In the genomic region with DNA sequence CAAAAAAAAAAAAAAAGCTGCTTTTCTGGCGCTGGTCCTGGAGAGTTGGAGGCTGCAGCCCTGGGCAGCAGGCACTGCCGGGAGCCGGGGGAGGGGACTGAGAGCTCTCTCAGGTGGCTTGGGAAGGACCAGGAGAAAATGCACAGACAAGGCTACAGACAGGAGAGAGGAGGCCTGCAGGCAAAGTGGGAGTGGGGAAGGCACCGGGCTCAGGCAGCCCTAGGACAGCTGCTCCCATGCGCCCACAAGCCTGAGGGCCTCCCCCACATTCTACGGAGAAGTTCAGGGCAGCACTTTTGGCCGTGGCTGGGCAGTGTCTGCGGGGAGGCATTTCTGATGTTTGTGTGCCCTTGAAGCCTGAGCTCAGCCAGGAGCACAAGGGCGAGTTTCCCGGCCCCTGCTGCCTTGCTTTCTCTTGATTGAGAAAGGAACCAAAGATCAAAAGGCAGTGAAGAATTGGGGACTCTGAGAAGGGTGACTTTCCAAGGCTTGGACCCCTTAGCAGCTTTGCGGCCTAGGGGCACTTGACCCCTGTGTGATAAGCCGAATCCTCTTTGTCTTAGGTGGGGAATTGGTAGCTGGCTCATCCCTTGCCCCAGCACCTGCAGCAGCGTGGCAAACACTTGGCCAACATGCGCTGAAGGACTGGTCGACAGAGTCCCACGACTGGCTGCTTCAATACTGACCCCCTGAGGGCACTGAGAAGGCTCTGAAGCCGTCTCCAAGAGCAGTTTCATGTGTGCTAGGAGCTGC, we compare ENCODE assay signal across 11 cellular contexts. TPM values are rescaled to one million over a fixed set of nuclear protein-coding genes. Genes with fewer than 3 reads are reported as not detected.
A peak's percentile ranks its signal among the peaks of the same experiment; 100 is the strongest.
DNase-seq lines count a peak whose midpoint lies in the region; ATAC-seq, FAIRE-seq and TF ChIP-seq lines count a peak whose summit lies in the region.
"Had no signal": no experiment of that assay in that cellular context is flagged by ENCODE, and none has a peak within 500 bp of the region (broad histone marks: within the 10 kb centered on the region; RNA-seq: fewer than 3 reads in every experiment).

No MANE protein-coding gene starts in this region.

- no peaks in the 10 kb centered on the region for H3K9me2 ChIP-seq in PC-3 (replicated peaks; ENCODE audit: low read length)

- H3K27ac ChIP-seq in pancreas (peak overlapping the region in 3 of 4 donors; percentile 22 to 66 (median 58)), PC-3 (ENCODE audit: low read length) (no peak overlapping the region)
- H3K27ac ChIP-seq: skin epidermis had no signal

- no peaks in the 10 kb centered on the region for H4K20me1 ChIP-seq in PC-3 (ENCODE audit: low read length)

- no peak for FAIRE-seq in pancreas (lab: Jason Lieb, UNC)

- H2AFZ ChIP-seq in PC-3 (ENCODE audit: low read length), result no peak overlapping the region

- H3K79me2 ChIP-seq in PC-3 (ENCODE audit: low read length), result no peaks in the 10 kb centered on the region

- POLR2A ChIA-PET in PC-3 (lab: Charles Lee; ENCODE audit: unreplicated experiment), result interaction anchor here (0.7 kb wide), 1 partner anchor 14 kb away, joined by 5 read pairs; no protein-coding TSS in a partner anchor

- 27 to 28% methylated on average over 17 of the region's 17 CpGs for WGBS in pancreas, 2 donors

- no peaks in the 10 kb centered on the region for H3K9me3 ChIP-seq in pancreas
- no peaks in the 10 kb centered on the region for H3K9me3 ChIP-seq in PC-3 (ENCODE audit: low read length)

- H3F3A ChIP-seq in PC-3 (ENCODE audit: low read length, unreplicated experiment), result no peaks in the 10 kb centered on the region

- H3K36me3 ChIP-seq in pancreas (no peaks in the 10 kb centered on the region), PC-3 (ENCODE audit: low read depth, low read length) (no peaks in the 10 kb centered on the region)

- DNase-seq in LNCaP clone FGC (ENCODE audit: low read depth) (peak; percentile 21), astrocyte of the hippocampus (ENCODE audit: low read depth, low spot score) (peak; percentile 71), left ventricle myocardium superior (no peak), pancreas (peak; percentile 73 to 90 (median 78)), NCI-H2081 treated with DMSO at 0.1 percent for 48 hours (lab: John Stamatoyannopoulos, UW) (no peak), PC-3 (no peak)
- DNase-seq: activated CD8-positive, alpha-beta memory T cell treated with anti-CD3 and anti-CD28 coated beads, Interleukin-2, amount 10 ng/mL, durations not matched to agents 7 days and 5 days; NCI-H510A treated with DMSO at 0.1 percent for 48 hours had no signal

- H3K4me1 ChIP-seq in pancreas, result peaks cover 19 to 32% (median 27%) of the 10 kb centered on the region in 3 donors
- H3K4me1 ChIP-seq in PC-3 (ENCODE audit: insufficient read depth, low read length), result no peaks in the 10 kb centered on the region

- H3K27me3 ChIP-seq in pancreas (no peaks in the 10 kb centered on the region), PC-3 (ENCODE audit: low read length) (no peaks in the 10 kb centered on the region)

- H3K4me3 ChIP-seq in LNCaP clone FGC (ENCODE audit: low read depth, low read length), result no peak overlapping the region
- no peak overlapping the region for H3K4me3 ChIP-seq in pancreas
- no peak overlapping the region for H3K4me3 ChIP-seq in PC-3 (ENCODE audit: low read length)
- H3K4me3 ChIP-seq: skin epidermis had no signal

- no peak overlapping the region for H3K4me2 ChIP-seq in PC-3 (ENCODE audit: low read length)

- TF ChIP-seq CTCF in LNCaP clone FGC (IDR thresholded peaks at IDR 0.05; ENCODE audit: control insufficient read depth, extremely low read depth, insufficient read depth) (no peak), pancreas (IDR thresholded peaks at IDR 0.05) (no peak), PC-3 (conservative IDR thresholded peaks at IDR 0.05; ENCODE audit: low read depth, low read length) (no peak)

- ATAC-seq in left ventricle myocardium superior, result peak; percentile 76
- ATAC-seq in pancreas, result peak; percentile 78 to 87 (median 84)
- no peak for ATAC-seq in GM21526 (IDR thresholded peaks at IDR 0.05; ENCODE audit: low FRiP score, unreplicated experiment)
- no peak for ATAC-seq in PC-3
- ATAC-seq in HG03378 (IDR thresholded peaks at IDR 0.05; ENCODE audit: unreplicated experiment), result no peak
- ATAC-seq: activated CD8-positive, alpha-beta memory T cell treated with anti-CD3 and anti-CD28 coated beads, Interleukin-2, amount 10 ng/mL, durations not matched to agents 7 days and 5 days had no signal

- intact Hi-C loops in left ventricle myocardium superior (cut with micrococcal nuclease), result no loop called here
- intact Hi-C loops in pancreas (cut with DNase I), result no loop called here
- intact Hi-C loops in PC-3 (cut with micrococcal nuclease), result no loop called here

- no TSS peak for BruUV-seq in PC-3 (replicated peaks; lab: Mats Ljungman, UMichigan)

- no peak overlapping the region for H3K9ac ChIP-seq in PC-3 (ENCODE audit: low read length)

- CTCF ChIA-PET in PC-3 (lab: Charles Lee), result no interaction called here

RNA-seq across cellular contexts. Expression of a gene that starts 35.3 kb away (rescaled TPM):
- total RNA-seq in left ventricle myocardium superior (18.5 TPM), pancreas (10 to 100 TPM in 3 of 6 donors, 1 to 10 TPM in 3; 9.2 to 16.0 (median 10.2) TPM), PC-3 (2014; rRNA removed) (40.4 and 46.2 TPM in 2 replicates)
- polyA plus RNA-seq in pancreas, result 10 to 100 TPM in 1 of 2 donors, 1 to 10 TPM in 1; 9.2 to 10.5 TPM

RNA-seq across cellular contexts. Expression of a gene that starts 49.9 kb away (rescaled TPM):
- 80.5 TPM for total RNA-seq in left ventricle myocardium superior
- 10 to 100 TPM; 50.6 to 85.7 (median 69.7) TPM for total RNA-seq in pancreas
- 10 to 100 TPM in 1 of 2 donors, 1 to 10 TPM in 1; 7.0 to 10.9 TPM for polyA plus RNA-seq in pancreas
- 25.1 and 32.8 TPM in 2 replicates for total RNA-seq in PC-3 (2014; rRNA removed)

Comparison
In these comparisons a context has a peak if more than half of its experiments do, and no peak if none do; other contexts are left out.
1. DNase-seq: peak in LNCaP clone FGC (single experiment), astrocyte of the hippocampus (single experiment) and pancreas (6 of 6); none in left ventricle myocardium superior (single experiment), NCI-H2081 treated with DMSO at 0.1 percent for 48 hours (single experiment) and PC-3 (single experiment).
2. ATAC-seq: peak in left ventricle myocardium superior (single experiment) and pancreas (4 of 4); none in GM21526 (single experiment), PC-3 (single experiment) and HG03378 (single experiment).